Comparison of ENCODE assay signal across 21 cellular contexts in genomic region chr7:84204655-84205054, GRCh38. TPM values are rescaled to one million over a fixed set of nuclear protein-coding genes. Genes with fewer than 3 reads are reported as not detected.
DNase-seq lines count a peak whose midpoint lies in the region; ATAC-seq and TF ChIP-seq lines count a peak whose summit lies in the region.
"Had no signal": no experiment of that assay in that cellular context is flagged by ENCODE, and none has a peak within 500 bp of the region (broad histone marks: within the 10 kb centered on the region; RNA-seq: fewer than 3 reads in every experiment).

No MANE protein-coding gene starts in this region.

- in situ Hi-C loops in brain microvascular endothelial cell (cut with HindIII; ENCODE audit: low pct_ligation_motif_present, low sequenced_read_pairs), result no loop called here

- no peak overlapping the region for H3K4ac ChIP-seq in mesenchymal stem cell (ENCODE audit: low read depth in 1 of 2, low read length in 2 of 2)

- no peak overlapping the region for H3K23ac ChIP-seq in mesenchymal stem cell (ENCODE audit: low read length in 2 of 2)

- no peak for TF ChIP-seq EP300 in upper lobe of left lung (IDR thresholded peaks at IDR 0.05)
- no peak for TF ChIP-seq EP300 in stomach (IDR thresholded peaks at IDR 0.05)

- H3K14ac ChIP-seq in mesenchymal stem cell (ENCODE audit: low read length in 2 of 2), result no peak overlapping the region

- no peak for TF ChIP-seq CTCF in brain microvascular endothelial cell (IDR thresholded peaks at IDR 0.05; ENCODE audit: low read depth, low read length, missing control alignments)
- TF ChIP-seq CTCF in upper lobe of left lung (IDR thresholded peaks at IDR 0.05), result no peak
- no peak for TF ChIP-seq CTCF in stomach (IDR thresholded peaks at IDR 0.05)

- H3K9me3 ChIP-seq in mesenchymal stem cell (ENCODE audit: control insufficient read depth, low read length), result no peaks in the 10 kb centered on the region
- no peaks in the 10 kb centered on the region for H3K9me3 ChIP-seq in upper lobe of left lung
- H3K9me3 ChIP-seq in stomach, result no peaks in the 10 kb centered on the region
- H3K9me3 ChIP-seq: BLaER1, vagina had no signal

- H2BK120ac ChIP-seq in mesenchymal stem cell (ENCODE audit: low read depth, low read length), result no peak overlapping the region

- H3K4me2 ChIP-seq in mesenchymal stem cell (ENCODE audit: low read length, poor library complexity, severe bottlenecking), result no peak overlapping the region
- H3K4me2 ChIP-seq: BLaER1, hepatocyte had no signal

- H2AK5ac ChIP-seq in mesenchymal stem cell (ENCODE audit: low read length, severe bottlenecking), result no peak overlapping the region

- H2AFZ ChIP-seq in mesenchymal stem cell (ENCODE audit: low read depth, low read length), result no peak overlapping the region
- H2AFZ ChIP-seq: hepatocyte, parathyroid adenoma had no signal

- no peak for ATAC-seq in upper lobe of left lung (ENCODE audit: low FRiP score in 2 of 2)
- ATAC-seq: activated T-helper 17 cell treated with anti-CD3 and anti-CD28 coated beads, Interleukin-2, amount 50 U/mL, for 72 hours; left colon; stimulated activated naive CD8-positive, alpha-beta T cell treated with anti-CD3 and anti-CD28 coated beads, Interleukin-15, amount 100 ng/mL, for 72 hours had no signal

- H3K9ac ChIP-seq in mesenchymal stem cell (ENCODE audit: low read length), result no peak overlapping the region
- H3K9ac ChIP-seq: BLaER1, parathyroid adenoma had no signal

- no peaks in the 10 kb centered on the region for H3K36me3 ChIP-seq in brain microvascular endothelial cell (replicated peaks)
- H3K36me3 ChIP-seq in mesenchymal stem cell (ENCODE audit: control insufficient read depth in 1 of 2, insufficient read depth in 2 of 2, low read depth in 1 of 2, low read length in 2 of 2), result no peaks in the 10 kb centered on the region
- H3K36me3 ChIP-seq in upper lobe of left lung, result no peaks in the 10 kb centered on the region
- H3K36me3 ChIP-seq in stomach, result no peaks in the 10 kb centered on the region
- H3K36me3 ChIP-seq: BLaER1, vagina had no signal

- no peak for TF ChIP-seq POLR2A in upper lobe of left lung (IDR thresholded peaks at IDR 0.05)
- TF ChIP-seq POLR2A in stomach (IDR thresholded peaks at IDR 0.05), result no peak

- H2BK15ac ChIP-seq in mesenchymal stem cell (ENCODE audit: low read depth, poor library complexity, severe bottlenecking), result no peak overlapping the region

- H3K27me3 ChIP-seq in brain microvascular endothelial cell (replicated peaks) (no peaks in the 10 kb centered on the region), mesenchymal stem cell (ENCODE audit: control insufficient read depth in 1 of 2, insufficient read depth in 1 of 2, low read length in 2 of 2) (no peaks in the 10 kb centered on the region), upper lobe of left lung (no peaks in the 10 kb centered on the region), stomach (no peaks in the 10 kb centered on the region)
- H3K27me3 ChIP-seq: BLaER1, hepatocyte, vagina had no signal

- H4K8ac ChIP-seq in mesenchymal stem cell (ENCODE audit: low read length), result no peak overlapping the region

- no peak overlapping the region for H3K18ac ChIP-seq in mesenchymal stem cell (ENCODE audit: low read depth in 1 of 2, low read length in 2 of 2)

- peak; percentile 47 for DNase-seq in EL
- peak; percentile 76 for DNase-seq in MV-4-11 (lab: John Stamatoyannopoulos, UW)
- DNase-seq in brain microvascular endothelial cell, result peak; percentile 25
- DNase-seq in mesenchymal stem cell, result peak; percentile 66
- DNase-seq in upper lobe of left lung, result no peak
- DNase-seq in stomach, result no peak
- no peak for DNase-seq in retina
- DNase-seq in stimulated activated CD4-positive, alpha-beta T cell treated with anti-CD3 and anti-CD28 coated beads, Interleukin-2, amount 100 ng/mL, for 48 hours, result no peak
- DNase-seq: activated CD4-positive, alpha-beta memory T cell treated with anti-CD3 and anti-CD28 coated beads, Interleukin-2, amount 10 ng/mL, durations not matched to agents 7 days and 5 days; amniotic stem cell; DMS79; left colon; NCI-H2081; NCI-H748 treated with DMSO at 0.1 percent for 48 hours; stimulated activated naive CD8-positive, alpha-beta T cell treated with anti-CD3 and anti-CD28 coated beads, Interleukin-15, amount 100 ng/mL, for 72 hours had no signal

- WGBS in mesenchymal stem cell, result 46% methylated on average over 2 of the region's 3 CpGs
- WGBS in upper lobe of left lung, 2 donors, result 55 to 79% methylated on average over 3 of the region's 3 CpGs
- 38 to 59% (median 49%) methylated on average over 3 of the region's 3 CpGs for WGBS in stomach, 5 donors

- H2BK12ac ChIP-seq in mesenchymal stem cell (ENCODE audit: low read length in 2 of 2), result no peak overlapping the region

- intact Hi-C loops in stomach (cut with DNase I; ENCODE audit: low total_unique reads), result no loop called here

- H3K4me3 ChIP-seq in brain microvascular endothelial cell (ENCODE audit: low read depth, low read length), result no peak overlapping the region
- H3K4me3 ChIP-seq in mesenchymal stem cell (ENCODE audit: insufficient read depth in 1 of 2, low read depth in 1 of 2, low read length in 2 of 2), result no peak overlapping the region
- H3K4me3 ChIP-seq in upper lobe of left lung, result no peak overlapping the region
- no peak overlapping the region for H3K4me3 ChIP-seq in stomach
- H3K4me3 ChIP-seq: BLaER1, hepatocyte, vagina had no signal

- H4K91ac ChIP-seq in mesenchymal stem cell (ENCODE audit: low read length), result no peak overlapping the region

- H3K79me1 ChIP-seq in mesenchymal stem cell (replicated peaks; ENCODE audit: low read length, poor library complexity, severe bottlenecking), result no peaks in the 10 kb centered on the region

- H3K27ac ChIP-seq in brain microvascular endothelial cell (no peak overlapping the region), mesenchymal stem cell (ENCODE audit: low read length, poor library complexity, severe bottlenecking) (no peak overlapping the region), upper lobe of left lung (no peak overlapping the region), stomach (no peak overlapping the region)
- H3K27ac ChIP-seq: BLaER1, epithelial cell of prostate, hepatocyte, parathyroid adenoma, vagina had no signal

- H2BK5ac ChIP-seq in mesenchymal stem cell (ENCODE audit: low read depth, low read length, poor library complexity, severe bottlenecking), result no peak overlapping the region

- H3K4me1 ChIP-seq in mesenchymal stem cell (ENCODE audit: control insufficient read depth, insufficient read depth, low read depth, low read length), result no peaks in the 10 kb centered on the region
- H3K4me1 ChIP-seq in upper lobe of left lung, result no peaks in the 10 kb centered on the region
- H3K4me1 ChIP-seq in stomach, result peaks cover 0 to 4% (median 0%) of the 10 kb centered on the region in 4 donors
- H3K4me1 ChIP-seq: BLaER1, parathyroid adenoma, vagina had no signal

RNA-seq across cellular contexts. Expression of gene SEMA3A, which starts 10.1 kb away (rescaled TPM):
- 73.1 TPM for polyA plus RNA-seq in mesenchymal stem cell (2013, experiment 1 of 2)
- polyA plus RNA-seq in mesenchymal stem cell (2013, experiment 2 of 2), result 75.5 TPM
- total RNA-seq in upper lobe of left lung (1 to 10 TPM; 1.0 to 8.8 (median 3.1) TPM), stomach (10 to 100 TPM in 2 of 5 donors, 1 to 10 TPM in 2, under 1 TPM in 1; 0.58 to 34.8 (median 4.7) TPM)
- polyA plus RNA-seq in stomach, result 1 to 10 TPM in 1 of 3 donors, under 1 TPM in 2; 0.31 to 1.5 (median 0.37) TPM

Comparison
In these comparisons a context has a peak if more than half of its experiments do, and no peak if none do; other contexts are left out.
1. DNase-seq: peak in EL (single experiment), MV-4-11 (single experiment), brain microvascular endothelial cell (single experiment) and mesenchymal stem cell (single experiment); none in upper lobe of left lung (0 of 2), stomach (single experiment), retina (single experiment) and stimulated activated CD4-positive, alpha-beta T cell treated with anti-CD3 and anti-CD28 coated beads, Interleukin-2, amount 100 ng/mL, for 48 hours (0 of 2).